1 cellular context compared by ENCODE assay signal in genomic region chr2:73926493-73927327, GRCh38.
A peak's percentile ranks its signal among the peaks of the same experiment; 100 is the strongest.
TF ChIP-seq lines count a peak whose summit lies in the region.

Gene DGUOK, plus strand, starts transcription at chr2:73926880. Its CDS starts 31 bp downstream, at chr2:73926911.

TF ChIP-seq in HepG2, 621 proteins besides CTCF, POLR2A, EP300 and RAD21 (continued from another document and continues in another):
- TF ChIP-seq ZFP91 (CRISPR knock-in tag; IDR thresholded peaks at IDR 0.05; ENCODE audit: borderline replicate concordance) (peak; percentile 97), ZNF737 (CRISPR knock-in tag; IDR thresholded peaks at IDR 0.05; ENCODE audit: borderline replicate concordance) (no peak), MIER3 (CRISPR knock-in tag; IDR thresholded peaks at IDR 0.05; ENCODE audit: borderline replicate concordance) (peak; percentile 62; the same call in 1 of the 2 replicates), ZNF749 (CRISPR knock-in tag; IDR thresholded peaks at IDR 0.05; ENCODE audit: borderline replicate concordance) (no peak), FOSL2 (CRISPR knock-in tag; IDR thresholded peaks at IDR 0.05) (peak; percentile 78), CSRNP1 (CRISPR knock-in tag; IDR thresholded peaks at IDR 0.05) (peak; percentile 95; the same call in 1 of the 2 replicates), AHR (CRISPR knock-in tag; IDR thresholded peaks at IDR 0.05) (peak; percentile 89), ZBTB10 (CRISPR knock-in tag; IDR thresholded peaks at IDR 0.05; ENCODE audit: borderline replicate concordance) (no peak; the same call in 1 of the 2 replicates), NRL (CRISPR knock-in tag; IDR thresholded peaks at IDR 0.05; ENCODE audit: borderline replicate concordance) (peak; percentile 99), HOMEZ (CRISPR knock-in tag; IDR thresholded peaks at IDR 0.05; ENCODE audit: low read depth) (peak; percentile 90), TARDBP (CRISPR knock-in tag; IDR thresholded peaks at IDR 0.05) (peak; percentile 94), MED13 (CRISPR knock-in tag; IDR thresholded peaks at IDR 0.05) (peak; percentile 61; the same call in 1 of the 2 replicates), NFRKB (IDR thresholded peaks at IDR 0.05) (no peak), TBX2 (CRISPR knock-in tag; IDR thresholded peaks at IDR 0.05; ENCODE audit: borderline replicate concordance) (peak; percentile 92), ZNF331 (CRISPR knock-in tag; IDR thresholded peaks at IDR 0.05) (peak; percentile 90; the same call in 1 of the 2 replicates), CHD2 (IDR thresholded peaks at IDR 0.05; ENCODE audit: low read depth, low read length) (peak; percentile 98), REXO4 (CRISPR knock-in tag; IDR thresholded peaks at IDR 0.05; ENCODE audit: borderline replicate concordance) (no peak), SIN3A (IDR thresholded peaks at IDR 0.05; ENCODE audit: borderline replicate concordance, low read depth, low read length) (peak; percentile 90; the same call in 1 of the 2 replicates), SRY (CRISPR knock-in tag; IDR thresholded peaks at IDR 0.05) (peak; percentile 97), AFF4 (CRISPR knock-in tag; IDR thresholded peaks at IDR 0.05) (peak; percentile 84; the same call in 1 of the 2 replicates), ZNF605 (CRISPR knock-in tag; IDR thresholded peaks at IDR 0.05) (peak; percentile 100), HOXD1 (CRISPR knock-in tag; IDR thresholded peaks at IDR 0.05) (peak; percentile 97), NPAS2 (CRISPR knock-in tag; IDR thresholded peaks at IDR 0.05; ENCODE audit: borderline replicate concordance) (no peak), KLF15 (CRISPR knock-in tag; IDR thresholded peaks at IDR 0.05; ENCODE audit: borderline replicate concordance) (peak; percentile 66; the same call in 1 of the 2 replicates), DZIP1 (CRISPR knock-in tag; IDR thresholded peaks at IDR 0.05) (peak; percentile 88; the same call in 1 of the 2 replicates), SALL2 (CRISPR knock-in tag; IDR thresholded peaks at IDR 0.05) (peak; percentile 87), BRCA1 (CRISPR knock-in tag; IDR thresholded peaks at IDR 0.05) (peak; percentile 83; the same call in 1 of the 2 replicates), ZNF567 (CRISPR knock-in tag; IDR thresholded peaks at IDR 0.05; ENCODE audit: borderline replicate concordance) (0 out of 2 replicates have a peak, but pooled peaks have one; percentile 40), BRD4 (CRISPR knock-in tag; IDR thresholded peaks at IDR 0.05) (peak; percentile 92), MIXL1 (CRISPR knock-in tag; IDR thresholded peaks at IDR 0.05) (no peak; the same call in none of the 2 replicates), ATF6 (CRISPR knock-in tag; conservative IDR thresholded peaks at IDR 0.05) (no peak), HDAC2 (CRISPR knock-in tag; IDR thresholded peaks at IDR 0.05) (peak; percentile 95), ZKSCAN5 (CRISPR knock-in tag; IDR thresholded peaks at IDR 0.05) (peak; percentile 51; the same call in 1 of the 2 replicates), ELF4 (CRISPR knock-in tag; IDR thresholded peaks at IDR 0.05; ENCODE audit: borderline replicate concordance) (peak; percentile 97), SNAPC2 (CRISPR knock-in tag; IDR thresholded peaks at IDR 0.05) (peak; percentile 88), SMARCE1 (IDR thresholded peaks at IDR 0.05; ENCODE audit: borderline replicate concordance) (no peak), ZFP82 (CRISPR knock-in tag; IDR thresholded peaks at IDR 0.05; ENCODE audit: borderline replicate concordance) (peak; percentile 71; the same call in 1 of the 2 replicates), ZMAT3 (CRISPR knock-in tag; conservative IDR thresholded peaks at IDR 0.05) (peak; percentile 82; the same call in 1 of the 2 replicates), FOXP4 (CRISPR knock-in tag; IDR thresholded peaks at IDR 0.05) (peak; percentile 38; the same call in 1 of the 2 replicates), U2AF1 (optimal IDR thresholded peaks at IDR 0.05; ENCODE audit: low read depth, low read length) (no peak), ZNF17 (CRISPR knock-in tag; IDR thresholded peaks at IDR 0.05) (0 out of 2 replicates have a peak, but pooled peaks have one; percentile 31), SKI (IDR thresholded peaks at IDR 0.05; ENCODE audit: partially characterized antibody) (peak; percentile 47), PREB (CRISPR knock-in tag; IDR thresholded peaks at IDR 0.05) (no peak)
